17 cellular contexts compared by ENCODE assay signal in genomic region chr7:156123362-156123761, GRCh38.
"Had no signal": no experiment of that assay in that cellular context is flagged by ENCODE, and none has a peak within 500 bp of the region (broad histone marks: within the 10 kb centered on the region; RNA-seq: fewer than 3 reads in every experiment).

No MANE protein-coding gene starts in this region.

- H3K27ac ChIP-seq: coronary artery, dorsolateral prefrontal cortex, esophagus muscularis mucosa, foreskin keratinocyte, gastroesophageal sphincter, heart left ventricle, hepatocyte, left lung, lower lobe of right lung had no signal

- H3K4me2 ChIP-seq: hepatocyte had no signal

- DNase-seq: dermis blood vessel endothelial cell; dorsolateral prefrontal cortex; effector CD4-positive, alpha-beta T cell; effector memory CD4-positive, alpha-beta T cell; foreskin keratinocyte; heart left ventricle; hypothalamus; left cardiac atrium; left ventricle myocardium superior; lower lobe of right lung; mesenchymal stem cell; mucosa of descending colon had no signal

- H3K27me3 ChIP-seq: foreskin keratinocyte, heart left ventricle, hepatocyte, left lung had no signal

- H3K4me3 ChIP-seq: coronary artery, dorsolateral prefrontal cortex, esophagus muscularis mucosa, gastroesophageal sphincter, heart left ventricle, hepatocyte, left lung, lower lobe of right lung, mucosa of descending colon had no signal

- H3K36me3 ChIP-seq: esophagus muscularis mucosa, gastroesophageal sphincter, heart left ventricle, left lung, lower lobe of right lung had no signal

- H2AFZ ChIP-seq: hepatocyte had no signal

- H3K9me3 ChIP-seq: esophagus muscularis mucosa, gastroesophageal sphincter, heart left ventricle, left lung, lower lobe of right lung, mucosa of descending colon had no signal

- H3K4me1 ChIP-seq: esophagus muscularis mucosa, foreskin keratinocyte, gastroesophageal sphincter, heart left ventricle, left lung, lower lobe of right lung had no signal

- ATAC-seq: foreskin keratinocyte, gastroesophageal sphincter, heart left ventricle, left cardiac atrium, left lung, left ventricle myocardium superior, lower lobe of right lung, mucosa of descending colon had no signal
